Comparison of ENCODE assay signal across 33 cellular contexts in the genomic region with DNA sequence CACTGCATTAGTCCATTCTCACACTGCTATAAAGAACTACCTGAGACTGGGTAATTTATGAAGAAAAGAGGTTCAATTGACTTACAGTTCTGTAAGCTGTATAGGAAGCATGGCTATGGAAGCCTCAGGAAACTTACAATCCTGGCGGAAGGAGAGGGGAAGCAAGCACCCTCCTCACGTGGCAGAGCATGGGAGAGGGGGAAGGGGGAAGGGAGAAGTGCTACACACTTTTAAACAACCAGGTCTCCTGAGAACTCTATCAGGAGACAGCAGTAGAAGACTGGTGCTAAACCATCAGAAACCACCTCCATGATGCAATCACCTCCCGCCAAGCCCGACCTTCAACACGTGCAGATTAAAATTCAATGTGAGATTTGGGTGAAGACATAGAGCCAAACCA.
"Had no signal": no experiment of that assay in that cellular context is flagged by ENCODE, and none has a peak within 500 bp of the region (broad histone marks: within the 10 kb centered on the region; RNA-seq: fewer than 3 reads in every experiment).

No MANE protein-coding gene starts in this region.

- H3K36me3 Mint-ChIP-seq: activated CD8-positive, alpha-beta memory T cell treated with anti-CD3 and anti-CD28 coated beads, Interleukin-2, amount 10 ng/mL, durations not matched to agents 7 days and 5 days; activated naive CD4-positive, alpha-beta T cell treated with anti-CD3 and anti-CD28 coated beads, Interleukin-2, amount 10 ng/mL, durations not matched to agents 7 days and 5 days; activated naive CD8-positive, alpha-beta T cell; brain; T-cell had no signal

- H3K27ac ChIP-seq: RWPE1, VCaP had no signal

- H3K27me3 Mint-ChIP-seq: activated CD4-positive, alpha-beta memory T cell treated with anti-CD3 and anti-CD28 coated beads, Interleukin-2, amount 10 ng/mL, durations not matched to agents 7 days and 5 days; activated CD8-positive, alpha-beta memory T cell treated with anti-CD3 and anti-CD28 coated beads, Interleukin-2, amount 10 ng/mL, durations not matched to agents 7 days and 5 days; activated naive CD4-positive, alpha-beta T cell treated with anti-CD3 and anti-CD28 coated beads, Interleukin-2, amount 10 ng/mL, durations not matched to agents 7 days and 5 days; activated naive CD8-positive, alpha-beta T cell; activated naive CD8-positive, alpha-beta T cell treated with anti-CD3 and anti-CD28 coated beads, Interleukin-2, amount 50 U/mL, for 24 hours; T-cell had no signal

- H3K4me3 Mint-ChIP-seq: activated CD4-positive, alpha-beta memory T cell treated with anti-CD3 and anti-CD28 coated beads, Interleukin-2, amount 10 ng/mL, durations not matched to agents 7 days and 5 days; activated CD8-positive, alpha-beta memory T cell treated with anti-CD3 and anti-CD28 coated beads, Interleukin-2, amount 10 ng/mL, durations not matched to agents 7 days and 5 days; activated naive CD4-positive, alpha-beta T cell treated with anti-CD3 and anti-CD28 coated beads, Interleukin-2, amount 10 ng/mL, durations not matched to agents 7 days and 5 days; activated naive CD8-positive, alpha-beta T cell; activated naive CD8-positive, alpha-beta T cell treated with anti-CD3 and anti-CD28 coated beads, Interleukin-2, amount 50 U/mL, for 24 hours; brain; T-cell had no signal

- H3K4me1 Mint-ChIP-seq: activated CD4-positive, alpha-beta memory T cell treated with anti-CD3 and anti-CD28 coated beads, Interleukin-2, amount 10 ng/mL, durations not matched to agents 7 days and 5 days; activated CD8-positive, alpha-beta memory T cell treated with anti-CD3 and anti-CD28 coated beads, Interleukin-2, amount 10 ng/mL, durations not matched to agents 7 days and 5 days; activated naive CD4-positive, alpha-beta T cell treated with anti-CD3 and anti-CD28 coated beads, Interleukin-2, amount 10 ng/mL, durations not matched to agents 7 days and 5 days; activated naive CD8-positive, alpha-beta T cell treated with anti-CD3 and anti-CD28 coated beads, Interleukin-2, amount 50 U/mL, for 24 hours; brain; T-cell had no signal

- H3K27ac Mint-ChIP-seq: activated CD4-positive, alpha-beta memory T cell treated with anti-CD3 and anti-CD28 coated beads, Interleukin-2, amount 10 ng/mL, durations not matched to agents 7 days and 5 days; activated CD8-positive, alpha-beta memory T cell treated with anti-CD3 and anti-CD28 coated beads, Interleukin-2, amount 10 ng/mL, durations not matched to agents 7 days and 5 days; activated naive CD4-positive, alpha-beta T cell treated with anti-CD3 and anti-CD28 coated beads, Interleukin-2, amount 10 ng/mL, durations not matched to agents 7 days and 5 days; activated naive CD8-positive, alpha-beta T cell; activated naive CD8-positive, alpha-beta T cell treated with anti-CD3 and anti-CD28 coated beads, Interleukin-2, amount 50 U/mL, for 24 hours; brain; T-cell had no signal

- ATAC-seq: activated CD8-positive, alpha-beta memory T cell treated with anti-CD3 and anti-CD28 coated beads, Interleukin-2, amount 10 ng/mL, durations not matched to agents 7 days and 5 days; activated naive CD8-positive, alpha-beta T cell treated with anti-CD3 and anti-CD28 coated beads, Interleukin-2, amount 50 U/mL, for 24 hours; PC-3; Right ventricle myocardium inferior; SK-N-SH treated with all-trans-retinoic acid at 6 μM for 48 hours; T-cell had no signal

- DNase-seq: activated CD4-positive, alpha-beta memory T cell treated with anti-CD3 and anti-CD28 coated beads, Interleukin-2, amount 10 ng/mL, durations not matched to agents 7 days and 5 days; activated CD4-positive, alpha-beta T cell treated with anti-CD3 and anti-CD28 coated beads for 1 hour; activated CD4-positive, alpha-beta T cell treated with anti-CD3 and anti-CD28 coated beads for 48 hours; activated CD4-positive, CD25-positive, alpha-beta regulatory T cell; activated CD8-positive, alpha-beta memory T cell treated with anti-CD3 and anti-CD28 coated beads for 24 hours; activated CD8-positive, alpha-beta memory T cell treated with anti-CD3 and anti-CD28 coated beads, Interleukin-2, amount 10 ng/mL, durations not matched to agents 7 days and 5 days; activated CD8-positive, alpha-beta memory T cell treated with anti-CD3 and anti-CD28 coated beads, Interleukin-2, amount 50 U/mL, for 48 hours; activated effector memory CD4-positive, alpha-beta T cell treated with Interleukin-2 at 50 U/mL for 16 hours; activated naive CD4-positive, alpha-beta T cell treated with anti-CD3 and anti-CD28 coated beads, Interleukin-2, amount 10 ng/mL, durations not matched to agents 7 days and 5 days; activated naive CD8-positive, alpha-beta T cell treated with anti-CD3 and anti-CD28 coated beads, Interleukin-2, amount 50 U/mL, for 24 hours; activated T-cell treated with anti-CD3 and anti-CD28 coated beads, Interleukin-2, amount 50 U/mL, for 48 hours; anterior cingulate cortex; caudate nucleus; NCI-H1092 treated with DMSO at 0.1 percent for 48 hours; NCI-H1417; NCI-H146; NCI-H187; NCI-H2029 treated with DMSO at 0.1 percent for 48 hours; NCI-H2107; NCI-H2171; NCI-H510A; NCI-H526; NCI-H748 treated with DMSO at 0.1 percent for 48 hours; PC-3; SIG-M5; T-cell; T1000 had no signal
